ENCODE assay signal across 14 cellular contexts in the genomic region with DNA sequence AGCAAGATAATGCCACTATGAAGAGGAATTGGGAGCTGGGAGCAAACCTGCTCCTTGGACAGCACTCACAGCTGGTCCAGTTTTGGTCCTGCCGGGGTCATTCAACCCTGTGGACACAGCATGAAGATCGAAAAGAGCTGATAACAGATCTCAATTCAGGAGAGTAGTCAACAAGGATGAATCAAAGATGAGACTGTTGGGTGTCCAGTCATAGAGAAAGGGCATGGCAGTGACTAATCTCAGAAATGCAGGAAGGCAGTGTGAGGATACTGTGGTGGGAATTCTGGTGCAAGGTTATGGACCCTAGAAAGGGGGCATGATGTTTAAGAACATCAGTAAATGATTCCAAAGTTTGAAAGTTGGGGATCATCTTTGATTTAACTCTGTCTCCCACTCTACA.
DNase-seq lines count a peak whose midpoint lies in the region; ATAC-seq and TF ChIP-seq lines count a peak whose summit lies in the region.
"Had no signal": no experiment of that assay in that cellular context is flagged by ENCODE, and none has a peak within 500 bp of the region (broad histone marks: within the 10 kb centered on the region; RNA-seq: fewer than 3 reads in every experiment).

No MANE protein-coding gene starts in this region.

- no TSS peak for BruUV-seq in OCI-LY7 (replicated peaks; lab: Mats Ljungman, UMichigan)

- no peak overlapping the region for H3K27ac ChIP-seq in OCI-LY7 (ENCODE audit: low read depth, low read length, poor library complexity, severe bottlenecking)
- H3K27ac ChIP-seq: BLaER1 treated with 17β-estradiol and CSF1 and Interleukin-3, amounts not matched to agents 10 nM and 100 nM; GM23248 had no signal

- no peaks in the 10 kb centered on the region for H3K9me2 ChIP-seq in OCI-LY7 (ENCODE audit: insufficient read depth, low read length)

- no peaks in the 10 kb centered on the region for H3K9me3 ChIP-seq in OCI-LY7 (ENCODE audit: low read length)
- H3K9me3 ChIP-seq: BLaER1 treated with 17β-estradiol and CSF1 and Interleukin-3, amounts not matched to agents 10 nM and 100 nM; HAP-1 had no signal

- H2AFZ ChIP-seq in OCI-LY7 (ENCODE audit: low read length) = no peak overlapping the region
- H2AFZ ChIP-seq: GM23248 had no signal

- H3K36me3 Mint-ChIP-seq in natural killer cell treated with Interleukin-12 subunit alpha and Interleukin-12 subunit beta and Interleukin-15 and Interleukin-18, amount 100 ng/mL, for 72 hours = no peaks in the 10 kb centered on the region
- H3K36me3 Mint-ChIP-seq: CD8-positive, alpha-beta T cell had no signal

- H3K4me3 ChIP-seq in epithelial cell of esophagus (ENCODE audit: low read length) (no peak overlapping the region), OCI-LY7 (ENCODE audit: low read depth, low read length, poor library complexity, severe bottlenecking) (no peak overlapping the region)
- H3K4me3 ChIP-seq: BLaER1 treated with 17β-estradiol and CSF1 and Interleukin-3, amounts not matched to agents 10 nM and 100 nM; GM23248; HAP-1 had no signal

- DNase-seq in ELR (ENCODE audit: low read depth) (peak; percentile 78), HT1080 (ENCODE audit: low read depth) (peak; percentile 43), epithelial cell of esophagus (ENCODE audit: low read depth) (peak; percentile 39), OCI-LY7 (ENCODE audit: low spot score) (no peak)
- no peak for DNase-seq in natural killer cell treated with Interleukin-12 subunit alpha and Interleukin-12 subunit beta and Interleukin-15 and Interleukin-18, amount 100 ng/mL, for 72 hours (ENCODE audit: low spot score)
- DNase-seq: Calu3; CD8-positive, alpha-beta T cell; DMS79 treated with DMSO at 0.1 percent for 48 hours; GM23248; IMR-90 had no signal

- CTCF ChIA-PET in OCI-LY7 (lab: Charles Lee; ENCODE audit: unreplicated experiment) = no interaction called here

- no peak overlapping the region for H3K4me2 ChIP-seq in OCI-LY7 (ENCODE audit: low read length)
- H3K4me2 ChIP-seq: BLaER1 treated with 17β-estradiol and CSF1 and Interleukin-3, amounts not matched to agents 10 nM and 100 nM had no signal

- no peaks in the 10 kb centered on the region for H3K79me2 ChIP-seq in OCI-LY7 (ENCODE audit: insufficient read depth, low read depth, low read length)

- H3K4me1 Mint-ChIP-seq in natural killer cell treated with Interleukin-12 subunit alpha and Interleukin-12 subunit beta and Interleukin-15 and Interleukin-18, amount 100 ng/mL, for 72 hours (ENCODE audit: low read depth in 2 of 2) = no peaks in the 10 kb centered on the region
- H3K4me1 Mint-ChIP-seq: B cell had no signal

- no peaks in the 10 kb centered on the region for H3K27me3 Mint-ChIP-seq in natural killer cell treated with Interleukin-12 subunit alpha and Interleukin-12 subunit beta and Interleukin-15 and Interleukin-18, amount 100 ng/mL, for 72 hours
- H3K27me3 Mint-ChIP-seq: B cell had no signal

- POLR2A ChIA-PET in OCI-LY7 (lab: Charles Lee) = interaction anchor here (1.0 kb wide), 1 partner anchor 298 kb away, joined by 4 read pairs; no protein-coding TSS in a partner anchor

- intact Hi-C loops in OCI-LY7 (cut with micrococcal nuclease; ENCODE audit: unreplicated experiment) = no loop called here

- no peak for ATAC-seq in GM21786 (IDR thresholded peaks at IDR 0.05; ENCODE audit: unreplicated experiment)
- ATAC-seq in natural killer cell treated with Interleukin-12 subunit alpha and Interleukin-12 subunit beta and Interleukin-15 and Interleukin-18, amount 100 ng/mL, for 72 hours = no peak
- ATAC-seq: CD8-positive, alpha-beta T cell had no signal

- peaks cover 23% of the 10 kb centered on the region for H3K9me3 Mint-ChIP-seq in natural killer cell treated with Interleukin-12 subunit alpha and Interleukin-12 subunit beta and Interleukin-15 and Interleukin-18, amount 100 ng/mL, for 72 hours

- no peak overlapping the region for H3K27ac Mint-ChIP-seq in natural killer cell treated with Interleukin-12 subunit alpha and Interleukin-12 subunit beta and Interleukin-15 and Interleukin-18, amount 100 ng/mL, for 72 hours
- H3K27ac Mint-ChIP-seq: B cell; CD8-positive, alpha-beta T cell had no signal

- H3K4me3 Mint-ChIP-seq in natural killer cell treated with Interleukin-12 subunit alpha and Interleukin-12 subunit beta and Interleukin-15 and Interleukin-18, amount 100 ng/mL, for 72 hours = no peak overlapping the region
- H3K4me3 Mint-ChIP-seq: B cell; CD8-positive, alpha-beta T cell had no signal

- no peaks in the 10 kb centered on the region for H4K20me1 ChIP-seq in OCI-LY7 (ENCODE audit: insufficient read depth, low read length)
- H4K20me1 ChIP-seq: BLaER1 treated with 17β-estradiol and CSF1 and Interleukin-3, amounts not matched to agents 10 nM and 100 nM had no signal

- H3K4me1 ChIP-seq in OCI-LY7 (ENCODE audit: insufficient read depth, low read length, poor library complexity, severe bottlenecking) = no peaks in the 10 kb centered on the region
- H3K4me1 ChIP-seq: HAP-1 had no signal

- no peaks in the 10 kb centered on the region for H3K36me3 ChIP-seq in OCI-LY7 (ENCODE audit: insufficient read depth, low read length)
- H3K36me3 ChIP-seq: BLaER1 treated with 17β-estradiol and CSF1 and Interleukin-3, amounts not matched to agents 10 nM and 100 nM; HAP-1 had no signal

- TF ChIP-seq CTCF in epithelial cell of esophagus (IDR thresholded peaks at IDR 0.05; ENCODE audit: insufficient read depth, low read depth, low read length, missing control alignments) = no peak
- no peak for TF ChIP-seq CTCF in OCI-LY7 (conservative IDR thresholded peaks at IDR 0.05; ENCODE audit: low read length)

Comparison
In these comparisons a context has a peak if more than half of its experiments do, and no peak if none do; other contexts are left out.
1. DNase-seq: peak in ELR (single experiment), HT1080 (single experiment) and epithelial cell of esophagus (single experiment); none in OCI-LY7 (single experiment) and natural killer cell treated with Interleukin-12 subunit alpha and Interleukin-12 subunit beta and Interleukin-15 and Interleukin-18, amount 100 ng/mL, for 72 hours (single experiment).